In the genomic region with DNA sequence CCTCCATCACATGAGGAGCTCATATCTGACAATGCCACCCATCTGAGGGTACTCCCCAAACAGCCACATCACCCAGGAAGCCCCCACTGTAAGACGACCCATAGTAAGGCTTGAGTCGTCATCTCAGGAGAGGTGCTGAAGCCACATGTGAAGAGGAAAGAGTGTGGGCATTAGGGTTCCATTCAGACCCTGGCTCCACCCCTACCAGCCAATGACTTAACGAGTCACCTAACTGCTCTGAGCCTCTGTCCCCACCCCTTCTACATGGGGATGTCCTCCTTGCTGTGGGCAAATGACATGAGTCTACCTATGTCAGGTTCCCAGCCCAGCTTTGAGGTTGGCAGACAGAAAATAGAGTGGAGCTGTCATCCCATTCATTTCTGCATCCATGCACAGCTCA, we compare ENCODE assay signal across 17 cellular contexts. TPM values are rescaled to one million over a fixed set of nuclear protein-coding genes. Genes with fewer than 3 reads are reported as not detected.
"Had no signal": no experiment of that assay in that cellular context is flagged by ENCODE, and none has a peak within 500 bp of the region (broad histone marks: within the 10 kb centered on the region; RNA-seq: fewer than 3 reads in every experiment).

No MANE protein-coding gene starts in this region.

- H3K4me1 ChIP-seq: left ventricle myocardium inferior, prostate gland, stomach had no signal

- H3K4me3 ChIP-seq: left ventricle myocardium inferior, prostate gland, skin epidermis, stomach had no signal

- H3K36me3 Mint-ChIP-seq: activated CD4-positive, alpha-beta memory T cell treated with anti-CD3 and anti-CD28 coated beads for 36 hours; brain had no signal

- H3K27ac ChIP-seq: left ventricle myocardium inferior, prostate gland, skin epidermis, stomach, WERI-Rb-1 had no signal

- H3K36me3 ChIP-seq: left ventricle myocardium inferior, prostate gland, stomach, WERI-Rb-1 had no signal

- H3K9me3 ChIP-seq: prostate gland had no signal

- H3K27ac Mint-ChIP-seq: activated CD4-positive, alpha-beta memory T cell treated with anti-CD3 and anti-CD28 coated beads for 36 hours; brain had no signal

- ATAC-seq: activated T-cell treated with anti-CD3 and anti-CD28 coated beads, Interleukin-2, amount 50 U/mL, for 4 hours; right cardiac atrium had no signal

- H3K4me3 Mint-ChIP-seq: activated CD4-positive, alpha-beta memory T cell treated with anti-CD3 and anti-CD28 coated beads for 36 hours; activated T-cell treated with anti-CD3 and anti-CD28 coated beads, Interleukin-2, amount 50 U/mL, for 4 hours; brain had no signal

- DNase-seq: activated CD4-positive, alpha-beta memory T cell treated with anti-CD3 and anti-CD28 coated beads for 36 hours; activated CD8-positive, alpha-beta memory T cell treated with anti-CD3 and anti-CD28 coated beads, Interleukin-2, amount 50 U/mL, for 4 hours; activated gamma-delta T cell; activated T-cell treated with anti-CD3 and anti-CD28 coated beads, Interleukin-2, amount 50 U/mL, for 4 hours; anterior cingulate cortex; caudate nucleus; left ventricle myocardium inferior; right cardiac atrium; stomach; WERI-Rb-1 had no signal

RNA-seq across cellular contexts. Expression of a gene that starts 46.3 kb away (rescaled TPM):
- total RNA-seq: activated CD4-positive, alpha-beta memory T cell treated with anti-CD3 and anti-CD28 coated beads for 36 hours; activated T-cell treated with anti-CD3 and anti-CD28 coated beads, Interleukin-2, amount 50 U/mL, for 4 hours; dermis microvascular lymphatic vessel endothelial cell; epithelial cell of proximal tubule; left ventricle myocardium inferior; omental fat pad; right cardiac atrium; stomach; T-helper 2 cell treated with Interferon-gamma antibody and Interleukin-4, amounts not matched to agents 100 ng/mL and 5 ng/mL, for 36 hours had no signal
